Comparison of ENCODE assay signal across 19 cellular contexts in genomic region chr4:119971763-119972162, GRCh38.
DNase-seq lines count a peak whose midpoint lies in the region; ATAC-seq, FAIRE-seq and TF ChIP-seq lines count a peak whose summit lies in the region.
"Had no signal": no experiment of that assay in that cellular context is flagged by ENCODE, and none has a peak within 500 bp of the region (broad histone marks: within the 10 kb centered on the region; RNA-seq: fewer than 3 reads in every experiment).

No MANE protein-coding gene starts in this region.

- no peak for TF ChIP-seq EP300 in transverse colon (IDR thresholded peaks at IDR 0.05; ENCODE audit: low read depth)

- in situ Hi-C loops in transverse colon (cut with MboI; ENCODE audit: low pct_ligation_motif_present in 1 of 4, low pct_unique_long_range_greater_than_20kb in 1 of 4, low sequenced_read_pairs in 3 of 4), result no loop called here

- FAIRE-seq in endometrium (lab: Jason Lieb, UNC) (peak; percentile 100), pancreas (lab: Jason Lieb, UNC) (peak; percentile 49)
- FAIRE-seq: A549, GM12892, H54 had no signal

- POLR2A ChIA-PET in CD8-positive, alpha-beta T cell (lab: Charles Lee), result interaction anchor here (1.1 kb wide), 1 partner anchor 8 kb away, joined by 3 read pairs; no protein-coding TSS in a partner anchor

- H3K27me3 ChIP-seq in pancreas (no peaks in the 10 kb centered on the region), transverse colon (no peaks in the 10 kb centered on the region), SJCRH30 (no peaks in the 10 kb centered on the region)
- no peaks in the 10 kb centered on the region for H3K27me3 ChIP-seq in CD8-positive, alpha-beta T cell (ENCODE audit: insufficient read depth, low read length)

- H3K9me3 ChIP-seq in pancreas (no peaks in the 10 kb centered on the region), transverse colon (no peaks in the 10 kb centered on the region), SJCRH30 (replicated peaks) (no peaks in the 10 kb centered on the region)
- no peaks in the 10 kb centered on the region for H3K9me3 ChIP-seq in CD8-positive, alpha-beta T cell (ENCODE audit: low read length)
- H3K9me3 ChIP-seq: A549, Caco-2, HAP-1 had no signal

- ATAC-seq in pancreas, result no peak
- no peak for ATAC-seq in CD8-positive, alpha-beta T cell
- ATAC-seq: A549 had no signal

- no peaks in the 10 kb centered on the region for H3K36me3 Mint-ChIP-seq in CD8-positive, alpha-beta T cell
- H3K36me3 Mint-ChIP-seq: CD4-positive, alpha-beta memory T cell had no signal

- WGBS in pancreas, 2 donors, result 75 to 88% methylated on average over 3 of the region's 3 CpGs
- WGBS in transverse colon (ENCODE audit: low coverage in 1 of 2), 2 donors, result 55 to 56% methylated on average over 3 of the region's 3 CpGs

- H3K36me3 ChIP-seq in pancreas (no peaks in the 10 kb centered on the region), transverse colon (no peaks in the 10 kb centered on the region), SJCRH30 (no peaks in the 10 kb centered on the region)
- H3K36me3 ChIP-seq in CD8-positive, alpha-beta T cell (ENCODE audit: insufficient read depth, low read length), result no peaks in the 10 kb centered on the region
- H3K36me3 ChIP-seq: HAP-1 had no signal

- intact Hi-C loops in pancreas (cut with DNase I), result no loop called here
- intact Hi-C loops in transverse colon (cut with DNase I; ENCODE audit: low total_unique reads), result loop anchor here (10.0 kb wide), 1 partner anchor 307 kb away; no protein-coding TSS in a partner anchor
- intact Hi-C loops in CD8-positive, alpha-beta T cell (cut with DNase I, micrococcal nuclease), result no loop called here

- H3K9me3 Mint-ChIP-seq in CD8-positive, alpha-beta T cell, result no peaks in the 10 kb centered on the region
- H3K9me3 Mint-ChIP-seq: HFFc6 had no signal

- no peak overlapping the region for H3K27ac ChIP-seq in pancreas
- peak overlapping the region in 3 of 4 donors; percentile 6 to 32 (median 16) for H3K27ac ChIP-seq in transverse colon
- H3K27ac ChIP-seq in CD8-positive, alpha-beta T cell (ENCODE audit: low read depth, low read length), result no peak overlapping the region
- H3K27ac ChIP-seq in SJCRH30, result no peak overlapping the region
- H3K27ac ChIP-seq: A549 had no signal

- no peak for TF ChIP-seq CTCF in pancreas (IDR thresholded peaks at IDR 0.05)
- TF ChIP-seq CTCF in transverse colon (IDR thresholded peaks at IDR 0.05), result no peak
- no peak for TF ChIP-seq CTCF in CD8-positive, alpha-beta T cell (IDR thresholded peaks at IDR 0.05)

- H3K4me1 Mint-ChIP-seq in CD8-positive, alpha-beta T cell (ENCODE audit: low read depth), result no peaks in the 10 kb centered on the region
- H3K4me1 Mint-ChIP-seq: CD4-positive, alpha-beta memory T cell had no signal

- H3K4me3 Mint-ChIP-seq in CD8-positive, alpha-beta T cell, result no peak overlapping the region
- H3K4me3 Mint-ChIP-seq: CD4-positive, alpha-beta memory T cell; HFFc6 had no signal

- H3K27me3 Mint-ChIP-seq in CD8-positive, alpha-beta T cell (ENCODE audit: low read depth), result peaks cover 7% of the 10 kb centered on the region

- H3K4me3 ChIP-seq in pancreas, result no peak overlapping the region
- no peak overlapping the region for H3K4me3 ChIP-seq in transverse colon
- H3K4me3 ChIP-seq in CD8-positive, alpha-beta T cell (ENCODE audit: low read depth, low read length), result no peak overlapping the region
- no peak overlapping the region for H3K4me3 ChIP-seq in SJCRH30
- H3K4me3 ChIP-seq: A549, HAP-1 had no signal

- TF ChIP-seq POLR2A in transverse colon (IDR thresholded peaks at IDR 0.05), result no peak

- peak; percentile 33 for DNase-seq in left kidney (ENCODE audit: low read depth, low spot score)
- no peak for DNase-seq in pancreas
- DNase-seq in transverse colon, result no peak
- no peak for DNase-seq in CD8-positive, alpha-beta T cell
- DNase-seq in NCI-H2081 treated with DMSO at 0.1 percent for 48 hours (lab: John Stamatoyannopoulos, UW), result no peak
- no peak for DNase-seq in SJCRH30
- DNase-seq: 8988T; C1 segment of cervical spinal cord; Caco-2; CD4-positive, alpha-beta memory T cell; DMS153; DND-41; GOT3; HFFc6 had no signal

- H3K27ac Mint-ChIP-seq in CD8-positive, alpha-beta T cell, result no peak overlapping the region
- H3K27ac Mint-ChIP-seq: CD4-positive, alpha-beta memory T cell; HFFc6 had no signal

- CTCF ChIA-PET in CD8-positive, alpha-beta T cell (lab: Charles Lee), result no interaction called here

- H3K4me1 ChIP-seq in pancreas (no peaks in the 10 kb centered on the region), transverse colon (peaks cover 0 to 14% (median 0%) of the 10 kb centered on the region in 4 donors), SJCRH30 (no peaks in the 10 kb centered on the region)
- no peaks in the 10 kb centered on the region for H3K4me1 ChIP-seq in CD8-positive, alpha-beta T cell (ENCODE audit: insufficient read depth, low read length)
- H3K4me1 ChIP-seq: A549, Caco-2, HAP-1 had no signal

Comparison
In these comparisons a context has a peak if more than half of its experiments do, and no peak if none do; other contexts are left out.
1. H3K27ac ChIP-seq: peak in transverse colon (3 of 4); none in pancreas (0 of 4), CD8-positive, alpha-beta T cell (single experiment) and SJCRH30 (single experiment).